Comparison of ENCODE assay signal across 8 cellular contexts in the genomic region with DNA sequence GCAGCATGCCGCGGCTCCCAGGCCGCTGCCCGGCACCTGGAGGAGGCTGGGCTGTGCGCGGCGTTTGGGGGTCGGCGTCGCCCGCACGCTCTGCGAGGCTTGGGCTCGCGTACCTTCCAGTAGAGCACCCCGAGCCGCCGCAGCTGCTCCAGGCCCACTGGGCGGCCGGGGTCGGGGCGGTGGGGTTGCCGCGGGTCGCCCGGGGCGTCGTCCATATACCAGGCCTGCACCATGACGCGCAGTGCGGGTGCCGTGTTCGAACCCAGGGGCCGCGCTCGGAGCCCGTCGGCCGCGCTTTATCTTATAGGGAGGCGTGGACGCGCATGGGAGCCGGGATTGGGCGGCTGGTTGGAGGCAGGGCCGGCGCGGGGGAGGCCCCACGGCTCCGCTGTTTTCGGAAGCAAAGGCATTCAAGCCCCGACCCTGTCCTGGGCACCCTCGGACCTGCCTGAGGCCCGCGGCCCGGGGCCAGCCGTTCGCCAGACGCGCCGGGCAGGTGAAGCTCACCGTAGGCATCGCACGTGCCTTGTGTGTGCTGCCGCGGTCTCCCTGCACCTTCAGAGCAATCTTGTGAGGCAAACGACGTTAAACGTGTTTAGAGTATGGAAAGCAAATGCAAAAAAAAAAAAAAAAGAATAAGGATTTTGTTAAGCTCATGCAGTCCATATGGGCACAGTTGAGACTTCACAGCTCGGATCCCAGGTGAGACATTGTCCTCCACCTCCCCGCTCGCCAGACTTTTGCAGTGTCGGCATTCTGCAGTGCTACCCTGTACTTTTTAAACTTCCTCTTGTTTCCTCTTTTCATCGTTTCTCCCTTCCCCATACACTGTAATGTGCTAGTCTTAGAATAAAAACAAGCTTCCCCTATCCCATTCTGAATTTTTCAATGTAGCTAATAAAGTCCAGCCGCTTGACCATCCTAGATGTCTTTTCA. TPM values are rescaled to one million over a fixed set of nuclear protein-coding genes. Genes with fewer than 3 reads are reported as not detected.
DNase-seq lines count a peak whose midpoint lies in the region; ATAC-seq and TF ChIP-seq lines count a peak whose summit lies in the region.

A gene with protein sequence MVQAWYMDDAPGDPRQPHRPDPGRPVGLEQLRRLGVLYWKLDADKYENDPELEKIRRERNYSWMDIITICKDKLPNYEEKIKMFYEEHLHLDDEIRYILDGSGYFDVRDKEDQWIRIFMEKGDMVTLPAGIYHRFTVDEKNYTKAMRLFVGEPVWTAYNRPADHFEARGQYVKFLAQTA (minus strand): TSS at position 277 of the 936 bp plus-strand sequence. CDS start 44 bp downstream, at position 233.

- TF ChIP-seq CTCF in DOHH2 (IDR thresholded peaks at IDR 0.05; ENCODE audit: low read depth, low read length, poor library complexity, severe bottlenecking) (no peak), fibroblast of villous mesenchyme (IDR thresholded peaks at IDR 0.05; ENCODE audit: insufficient read depth, low read depth, low read length) (no peak), neural crest cell (conservative IDR thresholded peaks at IDR 0.05) (no peak)

- ATAC-seq in GM21529 (IDR thresholded peaks at IDR 0.05; ENCODE audit: unreplicated experiment), result peak; percentile 64

- peaks cover 43% of the 10 kb centered on the region for H3K79me2 ChIP-seq in DOHH2 (ENCODE audit: control insufficient read depth, low read length)

- H3K9me2 ChIP-seq in DOHH2 (replicated peaks; ENCODE audit: control insufficient read depth, low read length), result no peaks in the 10 kb centered on the region

- peaks cover 23% of the 10 kb centered on the region for H3K36me3 ChIP-seq in DOHH2 (ENCODE audit: control insufficient read depth, low read length)

- 0 out of 2 replicates have a peak, but pooled peaks cover 3% of the 10 kb centered on the region for H3F3A ChIP-seq in DOHH2 (ENCODE audit: control insufficient read depth, insufficient read depth)

- peak within 1 kb of the TSS; percentile 96 for H3K4me3 ChIP-seq in DOHH2 (ENCODE audit: low read length)
- H3K4me3 ChIP-seq in fibroblast of villous mesenchyme (ENCODE audit: low read depth, low read length), result peak within 1 kb of the TSS; percentile 84

- H3K27me3 ChIP-seq in DOHH2 (ENCODE audit: control insufficient read depth, low read length), result no peaks in the 10 kb centered on the region

- peak within 1 kb of the TSS; percentile 59 for H3K27ac ChIP-seq in DOHH2 (ENCODE audit: low read depth, low read length)

- peaks cover 4% of the 10 kb centered on the region; the same call in 1 of the 2 replicates for H3K9me3 ChIP-seq in DOHH2 (ENCODE audit: control insufficient read depth, insufficient read depth, low read length)

- no peaks in the 10 kb centered on the region for H3K27me3 Mint-ChIP-seq in neural crest cell (ENCODE audit: low read depth)

- peaks cover 29% of the 10 kb centered on the region for H3K4me1 ChIP-seq in DOHH2 (ENCODE audit: control insufficient read depth, low read length)

- no peaks in the 10 kb centered on the region for H4K20me1 ChIP-seq in DOHH2 (ENCODE audit: control insufficient read depth, insufficient read depth, low read depth, low read length)

- H3K27ac Mint-ChIP-seq in neural crest cell (ENCODE audit: unreplicated experiment), result peak within 1 kb of the TSS; percentile 77

- H3K4me3 Mint-ChIP-seq in neural crest cell, result peak within 1 kb of the TSS; percentile 85

- H3K36me3 Mint-ChIP-seq in neural crest cell (ENCODE audit: low read depth), result peaks cover 14% of the 10 kb centered on the region

- H3K4me1 Mint-ChIP-seq in neural crest cell, result peaks cover 25% of the 10 kb centered on the region

- H3K9me3 Mint-ChIP-seq in neural crest cell, result peaks cover 3% of the 10 kb centered on the region

- peak within 1 kb of the TSS; percentile 99 for H3K4me2 ChIP-seq in DOHH2 (ENCODE audit: low read length)

- peak; percentile 81 for DNase-seq in HuH-7.5 (ENCODE audit: low spot score)
- peak; percentile 86 for DNase-seq in RPMI8226
- DNase-seq in activated effector memory CD4-positive, alpha-beta T cell treated with anti-CD3 and anti-CD28 coated beads, Interleukin-2, amount 50 U/mL, for 16 hours, result peak; percentile 91
- DNase-seq in fibroblast of villous mesenchyme (ENCODE audit: low read depth), result peak; percentile 80
- DNase-seq in neural crest cell (ENCODE audit: low read depth, low spot score), result peak; percentile 67
- peak; percentile 55 for DNase-seq in stromal cell of bone marrow (ENCODE audit: low read depth)

RNA-seq across cellular contexts. Expression of the gene that starts here (rescaled TPM):
- 47.7 and 66.5 TPM in 2 replicates for total RNA-seq in fibroblast of villous mesenchyme
- 32.4 and 32.8 TPM in 2 replicates for total RNA-seq in neural crest cell

Comparison
In these comparisons a context has a peak if more than half of its experiments do, and no peak if none do; other contexts are left out.
1. Peak in every context shown above with its lines: DNase-seq, ATAC-seq, H3K4me3 ChIP-seq and H3K27ac ChIP-seq.